31 cellular contexts compared by ENCODE assay signal in the genomic region with DNA sequence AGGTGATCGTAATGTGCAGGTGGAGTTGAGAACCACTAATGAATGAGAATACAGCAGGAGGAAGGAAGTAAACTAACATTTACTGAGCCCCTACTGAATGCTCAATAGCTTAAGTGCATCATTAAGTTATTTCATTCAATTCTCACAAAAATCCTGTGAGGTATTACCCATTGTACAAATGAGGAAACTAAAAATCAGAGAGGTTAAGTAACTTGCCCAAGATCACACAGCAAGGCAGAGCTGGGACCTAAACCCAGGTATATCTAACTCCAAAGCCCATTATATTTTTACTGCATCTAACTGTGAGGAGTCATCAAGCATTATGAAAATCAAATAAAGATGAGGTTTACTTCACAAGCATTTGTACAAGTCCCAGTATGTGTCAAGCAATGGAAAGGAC. TPM values are rescaled to one million over a fixed set of nuclear protein-coding genes. Genes with fewer than 3 reads are reported as not detected.
"Had no signal": no experiment of that assay in that cellular context is flagged by ENCODE, and none has a peak within 500 bp of the region (broad histone marks: within the 10 kb centered on the region; RNA-seq: fewer than 3 reads in every experiment).

No MANE protein-coding gene starts in this region.

- H3K27ac Mint-ChIP-seq: activated CD4-positive, alpha-beta memory T cell treated with anti-CD3 and anti-CD28 coated beads for 36 hours; activated CD4-positive, alpha-beta T cell treated with anti-CD3 and anti-CD28 coated beads for 36 hours; activated CD4-positive, alpha-beta T cell treated with anti-CD3 and anti-CD28 coated beads, Interleukin-2, amount 10 ng/mL, durations not matched to agents 24 days and 14 days; activated CD8-positive, alpha-beta memory T cell treated with anti-CD3 and anti-CD28 coated beads, Interleukin-2, amount 10 ng/mL, durations not matched to agents 7 days and 5 days; activated CD8-positive, alpha-beta T cell treated with anti-CD3 and anti-CD28 coated beads, Interleukin-2, amount 10 ng/mL, durations not matched to agents 7 days and 5 days; activated naive CD4-positive, alpha-beta T cell treated with anti-CD3 and anti-CD28 coated beads for 36 hours; activated naive CD4-positive, alpha-beta T cell treated with anti-CD3 and anti-CD28 coated beads, Interleukin-2, amount 50 U/mL, for 24 hours; activated naive CD8-positive, alpha-beta T cell treated with anti-CD3 and anti-CD28 coated beads, Interleukin-2, amount 10 ng/mL, durations not matched to agents 7 days and 5 days; activated T-helper 1 cell treated with anti-CD3 and anti-CD28 coated beads, Interleukin-12 subunit alpha, Interleukin-12 subunit beta, Interleukin-2, Interleukin-4 antibody, amounts not matched to agents 30 ng/mL and 10 ng/mL and 1 ng/mL, durations not matched to agents 14 hours and 24 hours and 36 hours; activated T-helper 2 cell treated with anti-CD3 and anti-CD28 coated beads, Interferon-gamma antibody, Interleukin-2, Interleukin-4, amounts not matched to agents 10 μg/mL and 5 μg/mL and 100 μg/mL, durations not matched to agents 14 hours and 24 hours and 36 hours; dendritic cell treated with granulocyte-macrophage colony-stimulating factor and Interleukin-4, amounts not matched to agents 40 ng/mL and 50 ng/mL, for 4 days; endodermal cell had no signal

- H3K27me3 Mint-ChIP-seq: activated CD4-positive, alpha-beta T cell treated with anti-CD3 and anti-CD28 coated beads for 36 hours had no signal

- ATAC-seq: activated CD4-positive, alpha-beta T cell treated with anti-CD3 and anti-CD28 coated beads for 36 hours; activated CD8-positive, alpha-beta memory T cell treated with anti-CD3 and anti-CD28 coated beads, Interleukin-2, amount 10 ng/mL, durations not matched to agents 7 days and 5 days; activated CD8-positive, alpha-beta T cell treated with anti-CD3 and anti-CD28 coated beads, Interleukin-2, amount 10 ng/mL, durations not matched to agents 7 days and 5 days; gastroesophageal sphincter had no signal

- H3K4me1 ChIP-seq: ascending aorta, esophagus muscularis mucosa, gastroesophageal sphincter had no signal

- H3K36me3 ChIP-seq: ascending aorta, brain microvascular endothelial cell, gastroesophageal sphincter had no signal

- H3K27me3 ChIP-seq: ascending aorta, dorsolateral prefrontal cortex had no signal

- H3K36me3 Mint-ChIP-seq: activated CD4-positive, alpha-beta memory T cell treated with anti-CD3 and anti-CD28 coated beads for 36 hours; activated CD8-positive, alpha-beta memory T cell treated with anti-CD3 and anti-CD28 coated beads, Interleukin-2, amount 10 ng/mL, durations not matched to agents 7 days and 5 days; activated naive CD4-positive, alpha-beta T cell treated with anti-CD3 and anti-CD28 coated beads, Interleukin-2, amount 50 U/mL, for 24 hours; activated naive CD8-positive, alpha-beta T cell treated with anti-CD3 and anti-CD28 coated beads, Interleukin-2, amount 10 ng/mL, durations not matched to agents 7 days and 5 days had no signal

- H3K4me3 Mint-ChIP-seq: activated CD4-positive, alpha-beta memory T cell treated with anti-CD3 and anti-CD28 coated beads for 36 hours; activated CD4-positive, alpha-beta T cell treated with anti-CD3 and anti-CD28 coated beads for 36 hours; activated CD4-positive, alpha-beta T cell treated with anti-CD3 and anti-CD28 coated beads, Interleukin-2, amount 10 ng/mL, durations not matched to agents 24 days and 14 days; activated CD8-positive, alpha-beta memory T cell treated with anti-CD3 and anti-CD28 coated beads, Interleukin-2, amount 10 ng/mL, durations not matched to agents 7 days and 5 days; activated CD8-positive, alpha-beta T cell treated with anti-CD3 and anti-CD28 coated beads, Interleukin-2, amount 10 ng/mL, durations not matched to agents 7 days and 5 days; activated naive CD4-positive, alpha-beta T cell treated with anti-CD3 and anti-CD28 coated beads for 36 hours; activated naive CD4-positive, alpha-beta T cell treated with anti-CD3 and anti-CD28 coated beads, Interleukin-2, amount 50 U/mL, for 24 hours; activated naive CD8-positive, alpha-beta T cell treated with anti-CD3 and anti-CD28 coated beads, Interleukin-2, amount 10 ng/mL, durations not matched to agents 7 days and 5 days; activated T-helper 1 cell treated with anti-CD3 and anti-CD28 coated beads, Interleukin-12 subunit alpha, Interleukin-12 subunit beta, Interleukin-2, Interleukin-4 antibody, amounts not matched to agents 30 ng/mL and 10 ng/mL and 1 ng/mL, durations not matched to agents 14 hours and 24 hours and 36 hours; central memory CD8-positive, alpha-beta T cell; dendritic cell treated with granulocyte-macrophage colony-stimulating factor and Interleukin-4, amounts not matched to agents 40 ng/mL and 50 ng/mL, for 4 days; endodermal cell had no signal

- H3K4me3 ChIP-seq: ascending aorta, coronary artery, dorsolateral prefrontal cortex, esophagus muscularis mucosa, gastroesophageal sphincter had no signal

- H3K27ac ChIP-seq: ascending aorta, brain microvascular endothelial cell, coronary artery, dorsolateral prefrontal cortex, esophagus muscularis mucosa, gastroesophageal sphincter had no signal

- H3K4me1 Mint-ChIP-seq: activated CD4-positive, alpha-beta T cell treated with anti-CD3 and anti-CD28 coated beads for 36 hours; activated CD4-positive, alpha-beta T cell treated with anti-CD3 and anti-CD28 coated beads, Interleukin-2, amount 10 ng/mL, durations not matched to agents 24 days and 14 days; activated CD8-positive, alpha-beta memory T cell treated with anti-CD3 and anti-CD28 coated beads, Interleukin-2, amount 10 ng/mL, durations not matched to agents 7 days and 5 days; activated naive CD4-positive, alpha-beta T cell treated with anti-CD3 and anti-CD28 coated beads, Interleukin-2, amount 50 U/mL, for 24 hours; activated naive CD8-positive, alpha-beta T cell treated with anti-CD3 and anti-CD28 coated beads, Interleukin-2, amount 10 ng/mL, durations not matched to agents 7 days and 5 days; central memory CD8-positive, alpha-beta T cell had no signal

- H3K9me3 Mint-ChIP-seq: activated CD4-positive, alpha-beta memory T cell treated with anti-CD3 and anti-CD28 coated beads for 36 hours; activated CD4-positive, alpha-beta T cell treated with anti-CD3 and anti-CD28 coated beads, Interleukin-2, amount 10 ng/mL, durations not matched to agents 24 days and 14 days; activated naive CD4-positive, alpha-beta T cell treated with anti-CD3 and anti-CD28 coated beads for 36 hours; activated naive CD4-positive, alpha-beta T cell treated with anti-CD3 and anti-CD28 coated beads, Interleukin-2, amount 50 U/mL, for 24 hours; activated naive CD8-positive, alpha-beta T cell treated with anti-CD3 and anti-CD28 coated beads, Interleukin-2, amount 10 ng/mL, durations not matched to agents 7 days and 5 days; activated T-helper 1 cell treated with anti-CD3 and anti-CD28 coated beads, Interleukin-12 subunit alpha, Interleukin-12 subunit beta, Interleukin-2, Interleukin-4 antibody, amounts not matched to agents 30 ng/mL and 10 ng/mL and 1 ng/mL, durations not matched to agents 14 hours and 24 hours and 36 hours; activated T-helper 2 cell treated with anti-CD3 and anti-CD28 coated beads, Interferon-gamma antibody, Interleukin-2, Interleukin-4, amounts not matched to agents 10 μg/mL and 5 μg/mL and 100 μg/mL, durations not matched to agents 14 hours and 24 hours and 36 hours; central memory CD8-positive, alpha-beta T cell; dendritic cell treated with granulocyte-macrophage colony-stimulating factor and Interleukin-4, amounts not matched to agents 40 ng/mL and 50 ng/mL, for 4 days; endodermal cell had no signal

- H3K9me3 ChIP-seq: ascending aorta, esophagus muscularis mucosa, gastroesophageal sphincter had no signal

- DNase-seq: activated CD4-positive, alpha-beta memory T cell treated with anti-CD3 and anti-CD28 coated beads for 36 hours; activated CD4-positive, alpha-beta T cell treated with anti-CD3 and anti-CD28 coated beads for 36 hours; activated CD4-positive, alpha-beta T cell treated with anti-CD3 and anti-CD28 coated beads, Interleukin-2, amount 10 ng/mL, durations not matched to agents 24 days and 14 days; activated CD4-positive, CD25-positive, alpha-beta regulatory T cell; activated CD4-positive, CD25-positive, alpha-beta regulatory T cell treated with anti-CD3 and anti-CD28 coated beads, Interleukin-2, amount 50 U/mL, for 72 hours; activated CD8-positive, alpha-beta memory T cell treated with anti-CD3 and anti-CD28 coated beads, Interleukin-2, amount 10 ng/mL, durations not matched to agents 7 days and 5 days; activated CD8-positive, alpha-beta memory T cell treated with anti-CD3 and anti-CD28 coated beads, Interleukin-2, amount 50 U/mL, for 4 hours; activated CD8-positive, alpha-beta T cell treated with anti-CD3 and anti-CD28 coated beads, Interleukin-2, amount 10 ng/mL, durations not matched to agents 7 days and 5 days; activated effector memory CD4-positive, alpha-beta T cell treated with anti-CD3 and anti-CD28 coated beads, Interleukin-2, amount 50 U/mL, for 16 hours; activated naive CD4-positive, alpha-beta T cell treated with anti-CD3 and anti-CD28 coated beads for 36 hours; activated naive CD8-positive, alpha-beta T cell treated with anti-CD3 and anti-CD28 coated beads, Interleukin-2, amount 10 ng/mL, durations not matched to agents 7 days and 5 days; activated T-cell treated with anti-CD3 and anti-CD28 coated beads, Interleukin-2, amount 50 U/mL, for 1 hour; activated T-cell treated with anti-CD3 and anti-CD28 coated beads, Interleukin-2, amount 50 U/mL, for 48 hours; brain microvascular endothelial cell; dorsolateral prefrontal cortex; effector memory CD4-positive, alpha-beta T cell; endodermal cell; erythroblast; foreskin melanocyte; head of caudate nucleus; T-helper 2 cell had no signal

RNA-seq across cellular contexts. Expression of gene CPNE5, which starts 35.3 kb away (rescaled TPM):
- total RNA-seq: bronchial epithelial cell had no signal
